19 cellular contexts compared by ENCODE assay signal in the genomic region with DNA sequence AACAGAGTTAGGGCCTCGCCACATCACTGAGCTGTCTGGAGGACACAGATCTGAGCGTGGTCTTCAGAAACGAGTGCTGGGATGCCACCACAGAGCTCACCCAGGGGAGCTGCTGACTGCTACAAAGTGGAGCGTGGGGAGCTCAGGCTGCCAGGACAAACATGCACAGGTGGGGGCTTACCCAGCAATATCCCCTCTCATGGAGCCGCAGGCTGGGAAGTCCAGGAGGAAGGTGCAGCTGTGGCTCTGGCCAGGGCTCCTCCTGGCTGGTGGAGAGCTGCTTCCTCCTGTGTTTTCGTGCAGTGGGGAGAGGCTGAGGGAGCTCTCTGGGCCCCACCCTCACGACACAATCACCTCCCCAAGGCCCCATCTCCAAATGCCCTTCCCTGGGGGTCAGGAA.
A peak's percentile ranks its signal among the peaks of the same experiment; 100 is the strongest.
DNase-seq lines count a peak whose midpoint lies in the region; ATAC-seq, FAIRE-seq and TF ChIP-seq lines count a peak whose summit lies in the region.
"Had no signal": no experiment of that assay in that cellular context is flagged by ENCODE, and none has a peak within 500 bp of the region (broad histone marks: within the 10 kb centered on the region; RNA-seq: fewer than 3 reads in every experiment).

No MANE protein-coding gene starts in this region.

- no peak for TF ChIP-seq EP300 in esophagus muscularis mucosa (IDR thresholded peaks at IDR 0.05)

- H3K4me3 ChIP-seq in right atrium auricular region (no peak overlapping the region), esophagus muscularis mucosa (no peak overlapping the region), pancreas (no peak overlapping the region)
- H3K4me3 ChIP-seq: GM23248, HAP-1 had no signal

- H3K36me3 ChIP-seq in right atrium auricular region (no peaks in the 10 kb centered on the region), esophagus muscularis mucosa (no peaks in the 10 kb centered on the region), pancreas (no peaks in the 10 kb centered on the region)
- H3K36me3 ChIP-seq: HAP-1 had no signal

- H3K27ac ChIP-seq in right atrium auricular region: no peak overlapping the region
- H3K27ac ChIP-seq in esophagus muscularis mucosa (replicated peaks in 1 of 4): no peak overlapping the region
- no peak overlapping the region for H3K27ac ChIP-seq in pancreas
- H3K27ac ChIP-seq: GM23248 had no signal

- no peak for ATAC-seq in Right ventricle myocardium superior (ENCODE audit: poor library complexity)
- peak in 3 of 4 donors; percentile 30 to 72 (median 70) for ATAC-seq in pancreas
- ATAC-seq: HepG2 had no signal

- H3K27me3 ChIP-seq in right atrium auricular region: no peaks in the 10 kb centered on the region
- peaks cover 0 to 37% (median 0%) of the 10 kb centered on the region in 4 donors for H3K27me3 ChIP-seq in esophagus muscularis mucosa
- H3K27me3 ChIP-seq in pancreas: no peaks in the 10 kb centered on the region

- FAIRE-seq in pancreas (lab: Jason Lieb, UNC) (no peak), urothelium cell line (lab: Jason Lieb, UNC) (no peak)
- FAIRE-seq: D721Med, HepG2 had no signal

- peak; percentile 50 for DNase-seq in right atrium auricular region (ENCODE audit: low spot score)
- no peak for DNase-seq in Right ventricle myocardium superior
- DNase-seq in esophagus muscularis mucosa (ENCODE audit: extremely low spot score): peak; percentile 89
- DNase-seq in pancreas: peak in 1 of 6 donors; percentile 39
- DNase-seq in NCI-H1436 (lab: John Stamatoyannopoulos, UW): no peak
- no peak for DNase-seq in activated T-cell treated with anti-CD3 and anti-CD28 coated beads, Interleukin-2, amount 50 U/mL, for 1 hour
- no peak for DNase-seq in urothelium cell line (ENCODE audit: low spot score)
- DNase-seq: 8988T; C1 segment of cervical spinal cord; Caco-2; CD4-positive, CD25-positive, alpha-beta regulatory T cell; CD8-positive, alpha-beta memory T cell; DMS153; DMS79; GF-D8; GM23248 had no signal

- WGBS in esophagus muscularis mucosa: 85% methylated on average over 5 of the region's 7 CpGs
- 43 to 47% methylated on average over 7 of the region's 7 CpGs for WGBS in pancreas, 2 donors

- TF ChIP-seq CTCF in right atrium auricular region (IDR thresholded peaks at IDR 0.05) (no peak), esophagus muscularis mucosa (IDR thresholded peaks at IDR 0.05) (no peak), pancreas (IDR thresholded peaks at IDR 0.05) (no peak)

- intact Hi-C loops in Right ventricle myocardium superior (cut with DNase I): no loop called here
- intact Hi-C loops in esophagus muscularis mucosa (cut with DNase I): no loop called here
- intact Hi-C loops in pancreas (cut with DNase I): no loop called here

- H3K9me3 ChIP-seq in right atrium auricular region: peaks cover 0 to 6% of the 10 kb centered on the region in 2 donors
- peaks cover 0 to 6% (median 0%) of the 10 kb centered on the region in 4 donors for H3K9me3 ChIP-seq in esophagus muscularis mucosa
- no peaks in the 10 kb centered on the region for H3K9me3 ChIP-seq in pancreas
- H3K9me3 ChIP-seq: Caco-2, HAP-1 had no signal

- TF ChIP-seq POLR2A in esophagus muscularis mucosa (IDR thresholded peaks at IDR 0.05; ENCODE audit: low read depth): no peak

- no peaks in the 10 kb centered on the region for H3K4me1 ChIP-seq in right atrium auricular region
- H3K4me1 ChIP-seq in esophagus muscularis mucosa: no peaks in the 10 kb centered on the region
- no peaks in the 10 kb centered on the region for H3K4me1 ChIP-seq in pancreas
- H3K4me1 ChIP-seq: Caco-2, HAP-1 had no signal

Comparison
In these comparisons a context has a peak if more than half of its experiments do, and no peak if none do; other contexts are left out.
1. DNase-seq: peak in right atrium auricular region (single experiment) and esophagus muscularis mucosa (single experiment); none in Right ventricle myocardium superior (single experiment), NCI-H1436 (single experiment), activated T-cell treated with anti-CD3 and anti-CD28 coated beads, Interleukin-2, amount 50 U/mL, for 1 hour (single experiment) and urothelium cell line (single experiment).